In the genomic region with DNA sequence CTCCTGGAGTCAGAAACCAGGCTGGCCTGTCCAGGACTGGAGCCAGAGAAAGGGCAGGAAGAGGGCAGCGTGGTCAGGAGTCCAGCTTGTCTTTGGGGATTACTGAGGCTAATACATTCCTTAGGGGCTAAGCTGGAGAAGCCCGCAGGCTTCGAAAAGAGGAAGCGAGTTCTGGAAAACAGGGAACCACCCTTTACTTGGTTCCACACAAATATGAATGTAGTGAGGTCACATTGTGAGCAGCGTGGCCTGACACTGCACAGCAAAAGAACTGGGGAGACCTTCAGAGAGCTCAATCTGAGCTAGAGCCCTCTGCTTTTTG, we compare ENCODE assay signal across 27 cellular contexts.
DNase-seq lines count a peak whose midpoint lies in the region; ATAC-seq and TF ChIP-seq lines count a peak whose summit lies in the region.
"Had no signal": no experiment of that assay in that cellular context is flagged by ENCODE, and none has a peak within 500 bp of the region (broad histone marks: within the 10 kb centered on the region; RNA-seq: fewer than 3 reads in every experiment).

No MANE protein-coding gene starts in this region.

- TF ChIP-seq EP300 in gastroesophageal sphincter (IDR thresholded peaks at IDR 0.05): no peak

- H3K27ac ChIP-seq in gastroesophageal sphincter: no peak overlapping the region
- H3K27ac ChIP-seq: SJSA1, spleen, suprapubic skin had no signal

- no peak for TF ChIP-seq CTCF in gastroesophageal sphincter (IDR thresholded peaks at IDR 0.05)

- no peaks in the 10 kb centered on the region for H3K4me1 ChIP-seq in gastroesophageal sphincter
- H3K4me1 ChIP-seq: SJSA1, spleen, suprapubic skin had no signal

- H3K4me3 ChIP-seq in gastroesophageal sphincter: no peak overlapping the region
- H3K4me3 ChIP-seq: dorsolateral prefrontal cortex, SJSA1, spleen, suprapubic skin had no signal

- peaks cover 9% of the 10 kb centered on the region for H3K27me3 ChIP-seq in gastroesophageal sphincter
- H3K27me3 ChIP-seq: dorsolateral prefrontal cortex, SJSA1, spleen, suprapubic skin had no signal

- intact Hi-C loops in sciatic nerve (cut with DNase I): no loop called here

- H3K9me3 ChIP-seq in gastroesophageal sphincter: peaks cover 0 to 5% (median 0%) of the 10 kb centered on the region in 3 donors
- H3K9me3 ChIP-seq: SJSA1, suprapubic skin had no signal

- ATAC-seq in gastroesophageal sphincter: peak; percentile 40
- peak; percentile 56 for ATAC-seq in sciatic nerve
- ATAC-seq in HG02938 (IDR thresholded peaks at IDR 0.05; ENCODE audit: unreplicated experiment): no peak
- ATAC-seq in GM18858 (IDR thresholded peaks at IDR 0.05; ENCODE audit: unreplicated experiment): no peak
- ATAC-seq: activated CD8-positive, alpha-beta memory T cell treated with anti-CD3 and anti-CD28 coated beads, Interleukin-2, amount 10 ng/mL, durations not matched to agents 7 days and 5 days had no signal

- peaks cover 0 to 19% of the 10 kb centered on the region in 2 donors for H3K36me3 ChIP-seq in gastroesophageal sphincter
- H3K36me3 ChIP-seq: SJSA1, suprapubic skin had no signal

- WGBS in gastroesophageal sphincter (ENCODE audit: low coverage in 1 of 2), 2 donors: 89 to 100% methylated on average over 1 to 3 of the region's 5 CpGs

- DNase-seq in SIG-M5 treated with dmso at 0.1 percent for 504 hours (lab: John Stamatoyannopoulos, UW; ENCODE audit: unreplicated experiment) (peak; percentile 39), SIG-M5 (lab: John Stamatoyannopoulos, UW) (no peak), OCI-M1 (lab: John Stamatoyannopoulos, UW) (peak; percentile 11), sciatic nerve (ENCODE audit: low spot score) (peak; percentile 48), NCI-H2171 (lab: John Stamatoyannopoulos, UW) (no peak)
- DNase-seq: 8988T; activated CD4-positive, alpha-beta T cell treated with anti-CD3 and anti-CD28 coated beads, Interleukin-2, amount 10 ng/mL, durations not matched to agents 7 days and 5 days; activated CD8-positive, alpha-beta memory T cell treated with anti-CD3 and anti-CD28 coated beads, Interleukin-2, amount 10 ng/mL, durations not matched to agents 7 days and 5 days; activated effector memory CD4-positive, alpha-beta T cell treated with Interleukin-2 at 50 U/mL for 16 hours; CD4-positive, alpha-beta memory T cell; head of caudate nucleus; Karpas-422; mesendoderm; NCI-H1105 treated with DMSO at 0.1 percent for 48 hours; NCI-H2029; NCI-H226; NCI-H748 treated with DMSO at 0.1 percent for 48 hours; occipital lobe; stimulated activated CD4-positive, alpha-beta T cell treated with anti-CD3 and anti-CD28 coated beads, Interleukin-4, amount 100 ng/mL, for 1 hour; stimulated activated naive B cell treated with anti-CD40 and anti-IgM and Interleukin-4, amounts not matched to agents 10 μg/mL and 1 μg/mL and 100 μg/mL, for 72 hours had no signal

- TF ChIP-seq POLR2A in gastroesophageal sphincter (IDR thresholded peaks at IDR 0.05): no peak

Comparison
In these comparisons a context has a peak if more than half of its experiments do, and no peak if none do; other contexts are left out.
1. DNase-seq: peak in SIG-M5 treated with dmso at 0.1 percent for 504 hours (single experiment), OCI-M1 (single experiment) and sciatic nerve (single experiment); none in SIG-M5 (single experiment) and NCI-H2171 (single experiment).
2. ATAC-seq: peak in gastroesophageal sphincter (single experiment) and sciatic nerve (single experiment); none in HG02938 (single experiment) and GM18858 (single experiment).